In the genomic region with DNA sequence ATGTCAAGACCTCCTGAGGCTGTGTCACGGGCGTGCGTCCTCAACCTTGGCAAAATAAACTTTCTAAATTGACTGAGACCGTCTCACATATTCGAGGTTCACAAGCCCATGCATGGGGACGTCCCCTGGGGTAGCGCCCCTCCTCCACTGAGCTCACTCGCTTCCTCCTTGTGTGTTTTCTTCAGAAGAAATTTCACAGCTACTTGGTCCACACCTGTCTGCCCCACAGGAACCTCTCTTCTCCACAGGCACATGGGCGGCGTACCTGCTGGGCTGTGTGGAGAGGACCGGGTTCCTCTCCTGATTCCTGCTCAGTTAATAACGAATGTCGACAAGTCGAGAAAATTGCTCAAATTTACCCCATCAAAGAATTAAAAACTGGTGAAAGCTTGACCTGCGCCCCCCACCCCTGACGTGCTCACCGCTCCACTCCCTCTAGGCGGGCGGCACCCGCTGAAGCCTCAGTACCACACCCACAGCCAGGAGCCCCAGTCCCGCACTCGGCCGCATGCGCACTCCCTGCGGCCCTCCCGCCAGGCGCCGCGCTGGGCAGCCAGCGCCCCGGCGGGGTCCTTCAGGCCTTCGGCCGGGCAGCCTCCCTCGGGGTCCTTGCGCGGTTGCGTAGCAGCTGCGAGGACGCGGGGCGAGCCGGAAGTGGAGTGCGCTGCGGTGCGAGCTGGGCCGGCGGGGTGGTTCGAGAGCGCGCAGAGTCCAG, we compare ENCODE assay signal across 8 cellular contexts. TPM values are rescaled to one million over a fixed set of nuclear protein-coding genes. Genes with fewer than 3 reads are reported as not detected.
DNase-seq lines count a peak whose midpoint lies in the region; ATAC-seq and TF ChIP-seq lines count a peak whose summit lies in the region.
"Not testable (repeated sequence)": the region's sequence is repeated elsewhere in the genome, so short reads cannot be mapped to it uniquely, and the experiment has no call there.

RABL2A (plus strand) TSS at position 651 of the 715 bp plus-strand sequence. CDS start 1,341 bp downstream, outside the sequence.

- peak; percentile 74 to 90 (median 81) for DNase-seq in CD4-positive, alpha-beta T cell
- DNase-seq in GM20000 (ENCODE audit: low spot score) (peak; percentile 86), T-helper 1 cell (peak; percentile 68 to 80 (median 77)), globus pallidus (ENCODE audit: low spot score) (peak; percentile 72)
- DNase-seq in activated naive CD8-positive, alpha-beta T cell treated with anti-CD3 and anti-CD28 coated beads, Interleukin-2, amount 50 U/mL, for 16 hours (ENCODE audit: low read depth, low spot score) = peak; percentile 58
- DNase-seq in stimulated activated CD8-positive, alpha-beta memory T cell treated with anti-CD3 and anti-CD28 coated beads, Interleukin-2, amount 100 ng/mL, for 1 hour (ENCODE audit: low read depth in 2 of 2) = peak; percentile 76 to 78

- peak; percentile 96 for ATAC-seq in CD4-positive, alpha-beta T cell (ENCODE audit: poor library complexity)
- ATAC-seq in HG03439 (IDR thresholded peaks at IDR 0.05; ENCODE audit: unreplicated experiment) = peak; percentile 98

- not testable (repeated sequence) for H3K27me3 ChIP-seq in CD4-positive, alpha-beta T cell (ENCODE audit: control insufficient read depth, insufficient read depth, low read length)

- peak within 1 kb of the TSS; percentile 21 for H3K27ac ChIP-seq in CD4-positive, alpha-beta T cell (ENCODE audit: low read depth, low read length)

- H3K9me3 ChIP-seq in CD4-positive, alpha-beta T cell (ENCODE audit: control insufficient read depth, low read length) = not testable (repeated sequence)

- H3K4me3 Mint-ChIP-seq in CD4-positive, alpha-beta T cell = peak within 1 kb of the TSS; percentile 87
- H3K4me3 Mint-ChIP-seq in nephron = peak within 1 kb of the TSS; percentile 88 to 90 (median 90)

- POLR2A ChIA-PET in CD4-positive, alpha-beta T cell (lab: Charles Lee) = not testable (repeated sequence)

- H3K27me3 Mint-ChIP-seq in CD4-positive, alpha-beta T cell; nephron (ENCODE audit: low read depth): not testable (repeated sequence)

- H3K4me1 Mint-ChIP-seq in CD4-positive, alpha-beta T cell (ENCODE audit: low read depth); nephron: not testable (repeated sequence)

- CTCF ChIA-PET in CD4-positive, alpha-beta T cell (lab: Charles Lee) = interaction anchor here (0.6 kb wide), 1 partner anchor 23 kb away, joined by 3 read pairs; no protein-coding TSS in a partner anchor

- not testable (repeated sequence) for TF ChIP-seq CTCF in CD4-positive, alpha-beta T cell (IDR thresholded peaks at IDR 0.05); GM20000 (IDR thresholded peaks at IDR 0.05; ENCODE audit: extremely low read depth, missing control alignments); nephron (IDR thresholded peaks at IDR 0.05; ENCODE audit: unreplicated experiment in 3 of 3)

- H3K27ac Mint-ChIP-seq in CD4-positive, alpha-beta T cell = peak within 1 kb of the TSS; percentile 89
- peak within 1 kb of the TSS; percentile 12 to 68 (median 54) for H3K27ac Mint-ChIP-seq in nephron

- H3K36me3 Mint-ChIP-seq in CD4-positive, alpha-beta T cell (ENCODE audit: low read depth) = peaks cover 13% of the 10 kb centered on the region
- not testable (repeated sequence) for H3K36me3 Mint-ChIP-seq in nephron (ENCODE audit: low read depth)

- H3K9me3 Mint-ChIP-seq in CD4-positive, alpha-beta T cell; nephron: not testable (repeated sequence)

- intact Hi-C loops in CD4-positive, alpha-beta T cell (cut with DNase I, micrococcal nuclease) = not testable (repeated sequence)

RNA-seq across cellular contexts. Expression of gene RABL2A, which starts in this region (rescaled TPM):
- 10 to 100 TPM; 14.5 to 17.9 TPM for total RNA-seq in CD4-positive, alpha-beta T cell

Comparison
In these comparisons a context has a peak if more than half of its experiments do, and no peak if none do; other contexts are left out.
1. Peak in every context shown above with its lines: DNase-seq, ATAC-seq and H3K27ac ChIP-seq.